Comparison of ENCODE assay signal across 12 cellular contexts in the genomic region with DNA sequence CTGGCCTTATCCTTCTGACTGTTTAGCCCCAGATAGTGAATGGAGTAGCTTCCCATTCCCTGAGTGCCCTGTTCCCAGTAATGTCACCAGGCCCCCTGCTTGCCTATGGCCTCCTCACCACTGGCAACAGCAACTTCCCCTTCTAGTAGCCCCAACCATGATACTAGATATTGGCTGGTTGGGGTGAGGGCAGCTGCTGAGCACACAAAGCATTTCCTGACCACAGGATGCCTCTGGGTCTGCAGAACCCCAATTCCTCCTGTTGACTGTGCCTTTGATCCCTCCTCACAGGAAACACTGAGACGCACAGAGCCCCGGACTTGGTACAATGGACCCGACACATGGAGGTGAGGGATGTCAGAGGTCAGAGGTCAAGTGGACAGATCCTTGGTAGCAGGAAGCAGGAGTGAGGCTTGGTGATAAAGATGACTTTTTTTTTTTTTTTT. TPM values are rescaled to one million over a fixed set of nuclear protein-coding genes. Genes with fewer than 3 reads are reported as not detected.
DNase-seq lines count a peak whose midpoint lies in the region; ATAC-seq and TF ChIP-seq lines count a peak whose summit lies in the region.
"Had no signal": no experiment of that assay in that cellular context is flagged by ENCODE, and none has a peak within 500 bp of the region (broad histone marks: within the 10 kb centered on the region; RNA-seq: fewer than 3 reads in every experiment).

No MANE protein-coding gene starts in this region.

- H3K4me1 ChIP-seq in OCI-LY7 (ENCODE audit: insufficient read depth, low read length, poor library complexity, severe bottlenecking) = peaks cover 33% of the 10 kb centered on the region
- peaks cover 0 to 5% of the 10 kb centered on the region in 2 donors for H3K4me1 ChIP-seq in right atrium auricular region

- H3K4me3 ChIP-seq in OCI-LY7 (ENCODE audit: low read depth, low read length, poor library complexity, severe bottlenecking) (peak overlapping the region; percentile 29), right atrium auricular region (no peak overlapping the region)
- H3K4me3 ChIP-seq: A549, lung, MG63 had no signal

- H3K4me2 ChIP-seq in OCI-LY7 (ENCODE audit: low read length) = peak overlapping the region; percentile 67
- H3K4me2 ChIP-seq: A549 had no signal

- no peak overlapping the region for H3K4me3 Mint-ChIP-seq in activated CD4-positive, alpha-beta T cell treated with anti-CD3 and anti-CD28 coated beads, Interleukin-2, amount 10 ng/mL, durations not matched to agents 7 days and 5 days
- peak overlapping the region; percentile 65 for H3K4me3 Mint-ChIP-seq in central memory CD8-positive, alpha-beta T cell
- H3K4me3 Mint-ChIP-seq in stimulated activated memory B cell treated with anti-CD40 and anti-IgM and Interleukin-4, amounts not matched to agents 10 μg/mL and 1 μg/mL and 100 μg/mL, for 72 hours = no peak overlapping the region

- no peaks in the 10 kb centered on the region for H3K9me3 Mint-ChIP-seq in activated CD4-positive, alpha-beta T cell treated with anti-CD3 and anti-CD28 coated beads, Interleukin-2, amount 10 ng/mL, durations not matched to agents 7 days and 5 days
- H3K9me3 Mint-ChIP-seq in central memory CD8-positive, alpha-beta T cell = no peaks in the 10 kb centered on the region
- H3K9me3 Mint-ChIP-seq in stimulated activated memory B cell treated with anti-CD40 and anti-IgM and Interleukin-4, amounts not matched to agents 10 μg/mL and 1 μg/mL and 100 μg/mL, for 72 hours = no peaks in the 10 kb centered on the region

- peak; percentile 20 for ATAC-seq in central memory CD8-positive, alpha-beta T cell (replicated peaks; ENCODE audit: extremely low read depth, poor library complexity, severe bottlenecking)
- ATAC-seq in stimulated activated memory B cell treated with anti-CD40 and anti-IgM and Interleukin-4, amounts not matched to agents 10 μg/mL and 1 μg/mL and 100 μg/mL, for 72 hours = peak; percentile 60
- ATAC-seq in GM18909 (IDR thresholded peaks at IDR 0.05; ENCODE audit: poor library complexity, unreplicated experiment) (no peak), HG02678 (IDR thresholded peaks at IDR 0.05; ENCODE audit: unreplicated experiment) (no peak)
- ATAC-seq: A549, Panc1 had no signal

- peak overlapping the region; percentile 60 for H3K27ac ChIP-seq in OCI-LY7 (ENCODE audit: low read depth, low read length, poor library complexity, severe bottlenecking)
- no peak overlapping the region for H3K27ac ChIP-seq in right atrium auricular region

- peak overlapping the region; percentile 74; the same call in 1 of the 2 replicates for H2AFZ ChIP-seq in OCI-LY7 (ENCODE audit: low read length)

- H3K27me3 ChIP-seq in right atrium auricular region = no peaks in the 10 kb centered on the region
- H3K27me3 ChIP-seq: MG63 had no signal

- POLR2A ChIA-PET in activated CD4-positive, alpha-beta T cell treated with anti-CD3 and anti-CD28 coated beads, Interleukin-2, amount 10 ng/mL, durations not matched to agents 7 days and 5 days (lab: Charles Lee) = interaction anchor here (0.5 kb wide), 1 partner anchor 32 kb away, joined by 3 read pairs; no protein-coding TSS in a partner anchor
- POLR2A ChIA-PET in OCI-LY7 (lab: Charles Lee) = interaction anchor here (0.6 to 3.2 kb wide), 8 partner anchors 22 to 910 kb away, joined by 3 to 29 read pairs (median 4); a partner anchor contains a TSS

- H3K9me3 ChIP-seq in OCI-LY7 (ENCODE audit: low read length) = no peaks in the 10 kb centered on the region
- no peaks in the 10 kb centered on the region for H3K9me3 ChIP-seq in right atrium auricular region
- H3K9me3 ChIP-seq: A549, MG63 had no signal

- TF ChIP-seq CTCF in OCI-LY7 (conservative IDR thresholded peaks at IDR 0.05; ENCODE audit: low read length) (no peak), right atrium auricular region (IDR thresholded peaks at IDR 0.05) (no peak)

- CTCF ChIA-PET in activated CD4-positive, alpha-beta T cell treated with anti-CD3 and anti-CD28 coated beads, Interleukin-2, amount 10 ng/mL, durations not matched to agents 7 days and 5 days (lab: Charles Lee) = interaction anchor here (0.6 to 9.6 kb wide), 13 partner anchors 24 to 402 kb away, joined by 3 to 99 read pairs (median 4); no protein-coding TSS in a partner anchor
- CTCF ChIA-PET in OCI-LY7 (lab: Charles Lee; ENCODE audit: unreplicated experiment) = interaction anchor here (2.2 kb wide), 1 partner anchor 25 kb away, joined by 6 read pairs; a partner anchor contains a TSS

- H3K36me3 ChIP-seq in OCI-LY7 (ENCODE audit: insufficient read depth, low read length) (no peaks in the 10 kb centered on the region), right atrium auricular region (peaks cover 10% of the 10 kb centered on the region)
- H3K36me3 ChIP-seq: MG63 had no signal

- intact Hi-C loops in OCI-LY7 (cut with micrococcal nuclease; ENCODE audit: unreplicated experiment) = no loop called here

- DNase-seq in activated CD4-positive, alpha-beta T cell treated with anti-CD3 and anti-CD28 coated beads, Interleukin-2, amount 10 ng/mL, durations not matched to agents 7 days and 5 days = peak; percentile 24
- no peak for DNase-seq in activated CD4-positive, alpha-beta T cell treated with anti-CD3 and anti-CD28 coated beads, Interleukin-2, amount 50 U/mL, for 48 hours
- DNase-seq in OCI-LY7 (ENCODE audit: low spot score) (peak; percentile 72), right atrium auricular region (ENCODE audit: low spot score) (no peak)
- DNase-seq in central memory CD8-positive, alpha-beta T cell (ENCODE audit: low spot score in 2 of 2) = no peak
- DNase-seq: MG63 had no signal

- no peaks in the 10 kb centered on the region for H3K27me3 Mint-ChIP-seq in activated CD4-positive, alpha-beta T cell treated with anti-CD3 and anti-CD28 coated beads, Interleukin-2, amount 10 ng/mL, durations not matched to agents 7 days and 5 days
- H3K27me3 Mint-ChIP-seq in central memory CD8-positive, alpha-beta T cell = no peaks in the 10 kb centered on the region
- no peaks in the 10 kb centered on the region for H3K27me3 Mint-ChIP-seq in stimulated activated memory B cell treated with anti-CD40 and anti-IgM and Interleukin-4, amounts not matched to agents 10 μg/mL and 1 μg/mL and 100 μg/mL, for 72 hours

- H3K36me3 Mint-ChIP-seq in activated CD4-positive, alpha-beta T cell treated with anti-CD3 and anti-CD28 coated beads, Interleukin-2, amount 10 ng/mL, durations not matched to agents 7 days and 5 days (ENCODE audit: low read depth) = no peaks in the 10 kb centered on the region
- peaks cover 3% of the 10 kb centered on the region for H3K36me3 Mint-ChIP-seq in central memory CD8-positive, alpha-beta T cell (ENCODE audit: insufficient read depth)
- H3K36me3 Mint-ChIP-seq in stimulated activated memory B cell treated with anti-CD40 and anti-IgM and Interleukin-4, amounts not matched to agents 10 μg/mL and 1 μg/mL and 100 μg/mL, for 72 hours = no peaks in the 10 kb centered on the region

- H4K20me1 ChIP-seq in OCI-LY7 (ENCODE audit: insufficient read depth, low read length) = no peaks in the 10 kb centered on the region

- peak overlapping the region; percentile 86 for H3K27ac Mint-ChIP-seq in activated CD4-positive, alpha-beta T cell treated with anti-CD3 and anti-CD28 coated beads, Interleukin-2, amount 10 ng/mL, durations not matched to agents 7 days and 5 days
- peak overlapping the region; percentile 88 for H3K27ac Mint-ChIP-seq in central memory CD8-positive, alpha-beta T cell (ENCODE audit: low read depth)
- H3K27ac Mint-ChIP-seq in stimulated activated memory B cell treated with anti-CD40 and anti-IgM and Interleukin-4, amounts not matched to agents 10 μg/mL and 1 μg/mL and 100 μg/mL, for 72 hours = peak overlapping the region; percentile 65

- no peaks in the 10 kb centered on the region for H3K79me2 ChIP-seq in OCI-LY7 (ENCODE audit: insufficient read depth, low read depth, low read length)

- peaks cover 52% of the 10 kb centered on the region for H3K4me1 Mint-ChIP-seq in activated CD4-positive, alpha-beta T cell treated with anti-CD3 and anti-CD28 coated beads, Interleukin-2, amount 10 ng/mL, durations not matched to agents 7 days and 5 days
- peaks cover 36% of the 10 kb centered on the region for H3K4me1 Mint-ChIP-seq in central memory CD8-positive, alpha-beta T cell
- H3K4me1 Mint-ChIP-seq in stimulated activated memory B cell treated with anti-CD40 and anti-IgM and Interleukin-4, amounts not matched to agents 10 μg/mL and 1 μg/mL and 100 μg/mL, for 72 hours = peaks cover 34% of the 10 kb centered on the region

- H3K9me2 ChIP-seq in OCI-LY7 (ENCODE audit: insufficient read depth, low read length) = no peaks in the 10 kb centered on the region

- no TSS peak for BruUV-seq in OCI-LY7 (replicated peaks; lab: Mats Ljungman, UMichigan)

RNA-seq across cellular contexts. Expression of a gene that starts 0.6 kb away (rescaled TPM):
- 1 to 10 TPM; 1.0 to 1.7 TPM for total RNA-seq in activated CD4-positive, alpha-beta T cell treated with anti-CD3 and anti-CD28 coated beads, Interleukin-2, amount 10 ng/mL, durations not matched to agents 7 days and 5 days
- 0.06 and 0.08 TPM in 2 replicates for total RNA-seq in OCI-LY7 (2014; rRNA removed; shearing (Covaris generic))
- 1.2 and 1.8 TPM in 2 replicates for total RNA-seq in OCI-LY7 (2022)
- total RNA-seq in right atrium auricular region = not detected

RNA-seq across cellular contexts. Expression of a gene that starts 6.4 kb away (rescaled TPM):
- under 1 TPM in 1 of 2 experiments, not detected in 1; 0.37 TPM for total RNA-seq in activated CD4-positive, alpha-beta T cell treated with anti-CD3 and anti-CD28 coated beads, Interleukin-2, amount 10 ng/mL, durations not matched to agents 7 days and 5 days
- not detected in 2 replicates for total RNA-seq in OCI-LY7 (2014; rRNA removed; shearing (Covaris generic))
- total RNA-seq in OCI-LY7 (2022) = 1.2 and 2.9 TPM in 2 replicates
- total RNA-seq in right atrium auricular region = 100 to 1,000 TPM in 1 of 2 donors, 10 to 100 TPM in 1; 99.0 to 358 TPM

RNA-seq across cellular contexts. Expression of a gene that starts 24.7 kb away (rescaled TPM):
- 10 to 100 TPM; 19.0 to 20.2 TPM for total RNA-seq in activated CD4-positive, alpha-beta T cell treated with anti-CD3 and anti-CD28 coated beads, Interleukin-2, amount 10 ng/mL, durations not matched to agents 7 days and 5 days
- 7.3 and 10.9 TPM in 2 replicates for total RNA-seq in OCI-LY7 (2014; rRNA removed; shearing (Covaris generic))
- total RNA-seq in OCI-LY7 (2022) = 17.2 and 20.5 TPM in 2 replicates
- total RNA-seq in right atrium auricular region = 10 to 100 TPM; 33.5 to 64.5 TPM

RNA-seq across cellular contexts. Expression of a gene that starts 54.0 kb away (rescaled TPM):
- 1 to 10 TPM in 1 of 2 experiments, under 1 TPM in 1; 0.92 to 1.8 TPM for total RNA-seq in activated CD4-positive, alpha-beta T cell treated with anti-CD3 and anti-CD28 coated beads, Interleukin-2, amount 10 ng/mL, durations not matched to agents 7 days and 5 days
- total RNA-seq in OCI-LY7 (2014; rRNA removed; shearing (Covaris generic)) = 0.25 TPM in 1 of 2 replicates, not detected in the other
- total RNA-seq in OCI-LY7 (2022) (1.3 and 1.6 TPM in 2 replicates), right atrium auricular region (100 to 1,000 TPM in 1 of 2 donors, 10 to 100 TPM in 1; 76.2 to 153 TPM)

Comparison
In these comparisons a context has a peak if more than half of its experiments do, and no peak if none do; other contexts are left out.
1. DNase-seq: peak in activated CD4-positive, alpha-beta T cell treated with anti-CD3 and anti-CD28 coated beads, Interleukin-2, amount 10 ng/mL, durations not matched to agents 7 days and 5 days (single experiment) and OCI-LY7 (single experiment); none in activated CD4-positive, alpha-beta T cell treated with anti-CD3 and anti-CD28 coated beads, Interleukin-2, amount 50 U/mL, for 48 hours (0 of 2), central memory CD8-positive, alpha-beta T cell (0 of 2) and right atrium auricular region (single experiment).
2. ATAC-seq: peak in central memory CD8-positive, alpha-beta T cell (single experiment) and stimulated activated memory B cell treated with anti-CD40 and anti-IgM and Interleukin-4, amounts not matched to agents 10 μg/mL and 1 μg/mL and 100 μg/mL, for 72 hours (single experiment); none in GM18909 (single experiment) and HG02678 (single experiment).
3. RNA of a gene that starts 6.4 kb away (total RNA-seq): 99.0 to 358 TPM in right atrium auricular region; 1.2 to 2.9 TPM in OCI-LY7 and 0.37 TPM in activated CD4-positive, alpha-beta T cell treated with anti-CD3 and anti-CD28 coated beads, Interleukin-2, amount 10 ng/mL, durations not matched to agents 7 days and 5 days; every median in the first group is over 10 times any median in the second.
4. Peak in every context shown above with its lines, with median percentiles within 50 percentile points of each other: H3K27ac Mint-ChIP-seq.